In genomic region chr11:134360050-134360835, GRCh38 we compare ENCODE assay signal across 8 cellular contexts. TPM values are rescaled to one million over a fixed set of nuclear protein-coding genes. Genes with fewer than 3 reads are reported as not detected.
DNase-seq lines count a peak whose midpoint lies in the region; ATAC-seq lines count a peak whose summit lies in the region.

No MANE protein-coding gene starts in this region.

- intact Hi-C loops in left cardiac atrium (cut with DNase I) = no loop called here

- DNase-seq in COLO829 (ENCODE audit: low spot score) (peak; percentile 80), LHCN-M2 (ENCODE audit: low read depth) (peak; percentile 1), T follicular helper cell (ENCODE audit: low read depth) (peak; percentile 50), left cardiac atrium (peak; percentile 78), renal cortical epithelial cell (ENCODE audit: low read depth) (peak; percentile 41), LoVo (ENCODE audit: low spot score) (no peak)
- peak; percentile 40 for DNase-seq in activated naive CD8-positive, alpha-beta T cell treated with anti-CD3 and anti-CD28 coated beads, Interleukin-2, amount 50 U/mL, for 16 hours (ENCODE audit: low read depth, low spot score)

- ATAC-seq in GM21529 (IDR thresholded peaks at IDR 0.05; ENCODE audit: unreplicated experiment) (peak; percentile 92), left cardiac atrium (peak; percentile 93 to 94)

RNA-seq across cellular contexts. Expression of gene GLB1L2, which starts 28.5 kb away (rescaled TPM):
- total RNA-seq in LHCN-M2 (2014; rRNA removed) (not detected in 2 replicates), left cardiac atrium (under 1 TPM; 0.65 to 0.91 TPM), renal cortical epithelial cell (4.2 and 4.3 TPM in 2 replicates)
- not detected for polyA plus RNA-seq in LHCN-M2 (2012)

RNA-seq across cellular contexts. Expression of gene B3GAT1, which starts 51.8 kb away (rescaled TPM):
- total RNA-seq in LHCN-M2 (2014; rRNA removed) (not detected in 2 replicates), left cardiac atrium (under 1 TPM; 0.08 to 0.35 TPM), renal cortical epithelial cell (under 0.01 and 0.10 TPM in 2 replicates)
- polyA plus RNA-seq in LHCN-M2 (2012) = not detected
